Comparison of ENCODE assay signal across 1 cellular context in genomic region chr2:65436169-65436824, GRCh38.
TF ChIP-seq lines count a peak whose summit lies in the region.

No MANE protein-coding gene starts in this region.

TF ChIP-seq in HepG2, 621 proteins besides CTCF, POLR2A, EP300 and RAD21 (continued from another document and continues in another):
- TF ChIP-seq THAP9 (CRISPR knock-in tag; IDR thresholded peaks at IDR 0.05; ENCODE audit: borderline replicate concordance) (peak; percentile 70; the same call in 1 of the 2 replicates), ZBTB26 (CRISPR knock-in tag; IDR thresholded peaks at IDR 0.05; ENCODE audit: borderline replicate concordance) (peak; percentile 5; the same call in 1 of the 2 replicates), NFE2 (CRISPR knock-in tag; IDR thresholded peaks at IDR 0.05) (no peak), ZNF337 (CRISPR knock-in tag; IDR thresholded peaks at IDR 0.05; ENCODE audit: borderline replicate concordance, low read depth) (no peak), BHLHE40 (IDR thresholded peaks at IDR 0.05; ENCODE audit: low read length) (peak; percentile 69; the same call in 1 of the 2 replicates), ZSCAN9 (CRISPR knock-in tag; IDR thresholded peaks at IDR 0.05; ENCODE audit: borderline replicate concordance) (peak; percentile 90), ZKSCAN5 (CRISPR knock-in tag; IDR thresholded peaks at IDR 0.05) (no peak), RXRA (CRISPR knock-in tag; IDR thresholded peaks at IDR 0.05) (peak; percentile 90), ZNF775 (CRISPR knock-in tag; IDR thresholded peaks at IDR 0.05; ENCODE audit: borderline replicate concordance) (peak; percentile 42; the same call in 1 of the 2 replicates), ZBTB33 (CRISPR knock-in tag; IDR thresholded peaks at IDR 0.05) (no peak), FUBP1 (CRISPR knock-in tag; IDR thresholded peaks at IDR 0.05; ENCODE audit: borderline replicate concordance) (no peak; the same call in 1 of the 2 replicates), ZNF326 (CRISPR knock-in tag; IDR thresholded peaks at IDR 0.05; ENCODE audit: borderline replicate concordance) (no peak), ATF5 (CRISPR knock-in tag; IDR thresholded peaks at IDR 0.05; ENCODE audit: low read depth) (no peak), FIP1L1 (IDR thresholded peaks at IDR 0.05; ENCODE audit: borderline replicate concordance, insufficient read depth, low read depth, low read length) (no peak; the same call in 1 of the 2 replicates), KDM3A (CRISPR knock-in tag; IDR thresholded peaks at IDR 0.05; ENCODE audit: low read depth) (peak; percentile 68; the same call in 1 of the 2 replicates), ARNT2 (CRISPR knock-in tag; IDR thresholded peaks at IDR 0.05; ENCODE audit: low read depth) (no peak; the same call in 1 of the 2 replicates), CSRNP1 (CRISPR knock-in tag; IDR thresholded peaks at IDR 0.05) (peak; percentile 75; the same call in 1 of the 2 replicates), KMT2B (CRISPR knock-in tag; IDR thresholded peaks at IDR 0.05) (peak; percentile 72; the same call in 1 of the 2 replicates), NBN (conservative IDR thresholded peaks at IDR 0.05) (no peak), ZNF75D (CRISPR knock-in tag; IDR thresholded peaks at IDR 0.05; ENCODE audit: borderline replicate concordance) (no peak), ZNF616 (CRISPR knock-in tag; IDR thresholded peaks at IDR 0.05; ENCODE audit: low read depth) (no peak), ZNF609 (CRISPR knock-in tag; IDR thresholded peaks at IDR 0.05; ENCODE audit: borderline replicate concordance) (no peak; the same call in none of the 2 replicates), NFRKB (IDR thresholded peaks at IDR 0.05) (no peak), CREB1 (IDR thresholded peaks at IDR 0.05) (peak; percentile 78), CREB1 (CRISPR knock-in tag; IDR thresholded peaks at IDR 0.05) (peak; percentile 88), DPF2 (CRISPR knock-in tag; IDR thresholded peaks at IDR 0.05; ENCODE audit: borderline replicate concordance, low read depth) (no peak), ATF7 (IDR thresholded peaks at IDR 0.05) (peak; percentile 67), ATF7 (CRISPR knock-in tag; IDR thresholded peaks at IDR 0.05) (no peak; the same call in 1 of the 2 replicates), ZNF782 (CRISPR knock-in tag; IDR thresholded peaks at IDR 0.05; ENCODE audit: borderline replicate concordance) (no peak; the same call in 1 of the 2 replicates), ZSCAN29 (CRISPR knock-in tag; conservative IDR thresholded peaks at IDR 0.05) (peak; percentile 85; the same call in 1 of the 2 replicates), ZNF367 (CRISPR knock-in tag; IDR thresholded peaks at IDR 0.05; ENCODE audit: borderline replicate concordance) (no peak), ZSCAN30 (CRISPR knock-in tag; IDR thresholded peaks at IDR 0.05) (peak; percentile 69; the same call in 1 of the 2 replicates), ZNF354B (CRISPR knock-in tag; IDR thresholded peaks at IDR 0.05) (no peak), ZNF207 (IDR thresholded peaks at IDR 0.05; ENCODE audit: borderline replicate concordance) (no peak), ZNF180 (CRISPR knock-in tag; IDR thresholded peaks at IDR 0.05; ENCODE audit: borderline replicate concordance, low read depth) (no peak), ZNF614 (CRISPR knock-in tag; IDR thresholded peaks at IDR 0.05; ENCODE audit: borderline replicate concordance) (peak; percentile 31; the same call in 1 of the 2 replicates), REST (IDR thresholded peaks at IDR 0.05; ENCODE audit: borderline replicate concordance in 1 of 2, low read depth in 1 of 2, low read length in 2 of 2) (no peak; a peak in 1 of 4 replicates), U2AF2 (IDR thresholded peaks at IDR 0.05; ENCODE audit: low read depth, low read length) (0 out of 2 replicates have a peak, but pooled peaks have one; percentile 42), MLLT10 (CRISPR knock-in tag; IDR thresholded peaks at IDR 0.05) (no peak), SMARCC2 (IDR thresholded peaks at IDR 0.05) (no peak), ZNF20 (CRISPR knock-in tag; IDR thresholded peaks at IDR 0.05) (0 out of 2 replicates have a peak, but pooled peaks have one; percentile 20), ZNF225 (CRISPR knock-in tag; IDR thresholded peaks at IDR 0.05) (no peak), SRSF1 (optimal IDR thresholded peaks at IDR 0.05; ENCODE audit: low read depth, low read length) (peak; percentile 96), ZNF496 (CRISPR knock-in tag; IDR thresholded peaks at IDR 0.05; ENCODE audit: insufficient replicate concordance) (no peak), SMC3 (IDR thresholded peaks at IDR 0.05; ENCODE audit: low read length) (peak; percentile 48; the same call in 1 of the 2 replicates), YEATS2 (CRISPR knock-in tag; IDR thresholded peaks at IDR 0.05; ENCODE audit: borderline replicate concordance) (no peak; the same call in 1 of the 2 replicates)
